22 cellular contexts compared by ENCODE assay signal in genomic region chr7:22189230-22189629, GRCh38.
"Had no signal": no experiment of that assay in that cellular context is flagged by ENCODE, and none has a peak within 500 bp of the region (broad histone marks: within the 10 kb centered on the region; RNA-seq: fewer than 3 reads in every experiment).

No MANE protein-coding gene starts in this region.

- DNase-seq: activated B cell treated with CpG ODN at 0.5 μM for 24 hours; activated CD4-positive, alpha-beta T cell treated with anti-CD3 and anti-CD28 coated beads for 36 hours; activated CD4-positive, alpha-beta T cell treated with anti-CD3 and anti-CD28 coated beads, Interleukin-2, amount 50 U/mL, for 4 hours; activated CD8-positive, alpha-beta memory T cell treated with anti-CD3 and anti-CD28 coated beads for 24 hours; activated CD8-positive, alpha-beta memory T cell treated with anti-CD3 and anti-CD28 coated beads, Interleukin-2, amount 50 U/mL, for 4 hours; activated naive CD4-positive, alpha-beta T cell treated with anti-CD3 and anti-CD28 coated beads for 36 hours; activated naive CD8-positive, alpha-beta T cell treated with anti-CD3 and anti-CD28 coated beads, Interleukin-2, amount 10 ng/mL, durations not matched to agents 7 days and 5 days; activated T-cell treated with anti-CD3 and anti-CD28 coated beads, Interleukin-2, amount 50 U/mL, for 24 hours; amniotic stem cell; effector memory CD4-positive, alpha-beta T cell; hippocampal formation; islet precursor cell; lower lobe of right lung; naive B cell; psoas muscle; stimulated activated CD4-positive, alpha-beta T cell treated with anti-CD3 and anti-CD28 coated beads, Interleukin-12 subunit alpha, Interleukin-12 subunit beta, amount 100 ng/mL, for 4 hours; stimulated activated CD4-positive, alpha-beta T cell treated with anti-CD3 and anti-CD28 coated beads, Interleukin-4, amount 100 ng/mL, for 4 hours; stimulated activated naive CD8-positive, alpha-beta T cell treated with anti-CD3 and anti-CD28 coated beads, Interleukin-15, Interleukin-2, amounts not matched to agents 100 U/mL and 50 U/mL, for 24 hours; T-helper 1 cell had no signal

- H3K27ac ChIP-seq: esophagus muscularis mucosa, lower lobe of right lung, psoas muscle, right atrium auricular region had no signal

- H3K4me1 ChIP-seq: psoas muscle had no signal

- H3K9me3 ChIP-seq: esophagus muscularis mucosa, lower lobe of right lung, psoas muscle, right atrium auricular region, tibial nerve had no signal

- H3K4me3 ChIP-seq: esophagus muscularis mucosa, lower lobe of right lung, psoas muscle, right atrium auricular region, tibial nerve had no signal

- H3K27me3 ChIP-seq: right atrium auricular region, tibial nerve had no signal

- H3K36me3 ChIP-seq: right atrium auricular region had no signal
